In the genomic region with DNA sequence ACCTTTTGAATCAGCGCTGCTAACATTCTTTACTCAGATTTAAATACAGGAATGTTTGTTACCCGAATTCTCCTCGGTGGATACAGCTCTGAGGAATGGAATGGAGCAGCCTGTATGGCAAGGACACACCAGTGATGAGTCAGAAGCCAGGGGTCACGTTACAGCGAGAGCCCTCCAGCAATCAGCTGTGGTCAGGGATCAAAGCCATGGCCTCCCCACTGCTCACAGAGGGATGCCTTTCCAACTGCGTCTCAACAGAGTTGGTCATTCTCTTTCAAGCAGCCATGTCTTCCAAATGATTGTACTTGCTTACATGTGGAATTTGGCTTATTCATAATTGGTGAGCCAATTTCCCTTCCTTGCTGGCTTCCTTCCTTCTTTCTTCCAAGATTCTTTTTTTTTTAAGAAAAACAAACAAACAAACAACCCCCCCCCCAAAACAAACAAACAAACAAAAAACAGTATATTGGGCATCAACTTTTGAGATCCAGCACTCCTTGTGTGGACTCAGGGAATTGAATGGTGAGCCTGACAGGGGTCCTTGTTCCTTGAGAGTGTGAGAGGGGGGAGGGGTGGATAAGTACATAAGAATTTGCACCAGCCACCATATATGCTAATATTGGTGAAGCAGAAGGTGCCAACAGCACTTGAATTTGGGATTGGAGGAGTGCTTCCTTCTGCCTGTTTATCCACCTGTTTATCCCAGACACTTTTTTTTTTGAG, we compare ENCODE assay signal across 11 cellular contexts.
A peak's percentile ranks its signal among the peaks of the same experiment; 100 is the strongest.
DNase-seq lines count a peak whose midpoint lies in the region; ATAC-seq and TF ChIP-seq lines count a peak whose summit lies in the region.
"Had no signal": no experiment of that assay in that cellular context is flagged by ENCODE, and none has a peak within 500 bp of the region (broad histone marks: within the 10 kb centered on the region; RNA-seq: fewer than 3 reads in every experiment).

No MANE protein-coding gene starts in this region.

- no peaks in the 10 kb centered on the region for H4K20me1 ChIP-seq in PC-9 (ENCODE audit: insufficient read depth)

- no peak overlapping the region for H2BK15ac ChIP-seq in neuronal stem cell (ENCODE audit: low read length)

- H3K4me1 Mint-ChIP-seq in activated T-helper 2 cell treated with anti-CD3 and anti-CD28 coated beads, Interferon-gamma antibody, Interleukin-2, Interleukin-4, amounts not matched to agents 10 μg/mL and 5 μg/mL and 100 μg/mL, durations not matched to agents 14 hours and 24 hours and 36 hours (ENCODE audit: low read depth), result no peaks in the 10 kb centered on the region
- H3K4me1 Mint-ChIP-seq in activated naive CD4-positive, alpha-beta T cell treated with anti-CD3 and anti-CD28 coated beads for 36 hours (ENCODE audit: low read depth), result no peaks in the 10 kb centered on the region
- H3K4me1 Mint-ChIP-seq: activated naive CD8-positive, alpha-beta T cell treated with anti-CD3 and anti-CD28 coated beads for 36 hours had no signal

- H3K27ac Mint-ChIP-seq in activated T-helper 2 cell treated with anti-CD3 and anti-CD28 coated beads, Interferon-gamma antibody, Interleukin-2, Interleukin-4, amounts not matched to agents 10 μg/mL and 5 μg/mL and 100 μg/mL, durations not matched to agents 14 hours and 24 hours and 36 hours, result no peak overlapping the region
- H3K27ac Mint-ChIP-seq in activated naive CD4-positive, alpha-beta T cell treated with anti-CD3 and anti-CD28 coated beads for 36 hours, result no peak overlapping the region
- H3K27ac Mint-ChIP-seq: activated naive CD8-positive, alpha-beta T cell treated with anti-CD3 and anti-CD28 coated beads for 36 hours had no signal

- peak overlapping the region; percentile 87 for H3K27ac ChIP-seq in PC-9
- H3K27ac ChIP-seq in neuronal stem cell (replicated peaks; ENCODE audit: low read length), result no peak overlapping the region

- H3K4me1 ChIP-seq in PC-9 (replicated peaks; ENCODE audit: insufficient read depth), result peaks cover 33% of the 10 kb centered on the region
- peaks cover 12 to 43% of the 10 kb centered on the region in 2 donors for H3K4me1 ChIP-seq in neuronal stem cell (ENCODE audit: control insufficient read depth in 2 of 2, insufficient read depth in 1 of 2, low read depth in 1 of 2, low read length in 2 of 2)

- POLR2A ChIA-PET in PC-9 (lab: Charles Lee; ENCODE audit: unreplicated experiment), result interaction anchor here (0.7 kb wide), 1 partner anchor 81 kb away, joined by 3 read pairs; no protein-coding TSS in a partner anchor

- TF ChIP-seq CTCF in PC-9 (conservative IDR thresholded peaks at IDR 0.05), result no peak

- no peak overlapping the region for H3K18ac ChIP-seq in neuronal stem cell (ENCODE audit: low read length)

- CTCF ChIA-PET in PC-9 (lab: Charles Lee), result no interaction called here
- CTCF ChIA-PET in activated naive CD4-positive, alpha-beta T cell treated with anti-CD3 and anti-CD28 coated beads for 36 hours (lab: Charles Lee), result no interaction called here

- no peak overlapping the region for H3K9ac ChIP-seq in neuronal stem cell (ENCODE audit: low read depth, low read length, poor library complexity)

- H3K27me3 Mint-ChIP-seq in activated T-helper 2 cell treated with anti-CD3 and anti-CD28 coated beads, Interferon-gamma antibody, Interleukin-2, Interleukin-4, amounts not matched to agents 10 μg/mL and 5 μg/mL and 100 μg/mL, durations not matched to agents 14 hours and 24 hours and 36 hours (ENCODE audit: low read depth), result peaks cover 20% of the 10 kb centered on the region
- H3K27me3 Mint-ChIP-seq in activated naive CD4-positive, alpha-beta T cell treated with anti-CD3 and anti-CD28 coated beads for 36 hours (ENCODE audit: low read depth), result no peaks in the 10 kb centered on the region
- H3K27me3 Mint-ChIP-seq: activated naive CD8-positive, alpha-beta T cell treated with anti-CD3 and anti-CD28 coated beads for 36 hours had no signal

- H2BK12ac ChIP-seq in neuronal stem cell (ENCODE audit: low read length), result no peak overlapping the region

- H3K9me3 ChIP-seq in PC-9 (ENCODE audit: insufficient read depth, low read depth) (no peaks in the 10 kb centered on the region; the same call in 1 of the 2 replicates), neuronal stem cell (replicated peaks in 1 of 2; ENCODE audit: control insufficient read depth in 2 of 2, insufficient read depth in 1 of 2, low read depth in 1 of 2, low read length in 2 of 2) (peaks cover 0 to 6% of the 10 kb centered on the region in 2 donors)

- H3K9me3 Mint-ChIP-seq in activated T-helper 2 cell treated with anti-CD3 and anti-CD28 coated beads, Interferon-gamma antibody, Interleukin-2, Interleukin-4, amounts not matched to agents 10 μg/mL and 5 μg/mL and 100 μg/mL, durations not matched to agents 14 hours and 24 hours and 36 hours, result no peaks in the 10 kb centered on the region
- peaks cover 1% of the 10 kb centered on the region for H3K9me3 Mint-ChIP-seq in activated naive CD4-positive, alpha-beta T cell treated with anti-CD3 and anti-CD28 coated beads for 36 hours

- no TSS peak for BruUV-seq in PC-9 (replicated peaks; lab: Mats Ljungman, UMichigan)

- H3K36me3 ChIP-seq in PC-9 (ENCODE audit: low read depth), result 0 out of 2 replicates have a peak, but pooled peaks cover 4% of the 10 kb centered on the region
- no peaks in the 10 kb centered on the region for H3K36me3 ChIP-seq in neuronal stem cell (replicated peaks in 1 of 2; ENCODE audit: control insufficient read depth in 2 of 2, insufficient read depth in 2 of 2, low read length in 2 of 2)

- no peak overlapping the region for H2BK120ac ChIP-seq in neuronal stem cell (ENCODE audit: low read depth, low read length)

- no peak overlapping the region for H4K8ac ChIP-seq in neuronal stem cell (ENCODE audit: low read depth, low read length)

- H3K4me3 ChIP-seq in PC-9 (no peak overlapping the region), neuronal stem cell (ENCODE audit: low read length in 2 of 2) (no peak overlapping the region)
- H3K4me3 ChIP-seq: skin epidermis had no signal

- no peak overlapping the region for H4K91ac ChIP-seq in neuronal stem cell (ENCODE audit: low read depth, low read length, poor library complexity)

- no peak overlapping the region for H3K4ac ChIP-seq in neuronal stem cell (ENCODE audit: low read length)

- no peak overlapping the region for H2BK5ac ChIP-seq in neuronal stem cell (ENCODE audit: low read length)

- peaks cover 27% of the 10 kb centered on the region for H3F3A ChIP-seq in PC-9 (ENCODE audit: insufficient read depth, low read depth)

- intact Hi-C loops in PC-9 (cut with micrococcal nuclease; ENCODE audit: unreplicated experiment), result loop anchor here (1.0 to 5.0 kb wide), 6 partner anchors 15 to 336 kb away; a partner anchor contains a TSS
- intact Hi-C loops in activated T-helper 2 cell treated with anti-CD3 and anti-CD28 coated beads, Interferon-gamma antibody, Interleukin-2, Interleukin-4, amounts not matched to agents 10 μg/mL and 5 μg/mL and 100 μg/mL, durations not matched to agents 14 hours and 24 hours and 36 hours (cut with micrococcal nuclease), result no loop called here
- intact Hi-C loops in activated naive CD4-positive, alpha-beta T cell treated with anti-CD3 and anti-CD28 coated beads for 36 hours (cut with micrococcal nuclease), result no loop called here

- H2AFZ ChIP-seq in PC-9 (no peak overlapping the region), neuronal stem cell (ENCODE audit: low read length) (peak overlapping the region; percentile 17)

- no peak overlapping the region for H2AK5ac ChIP-seq in neuronal stem cell (ENCODE audit: low read depth, low read length)

- H3K79me1 ChIP-seq in neuronal stem cell (ENCODE audit: low read depth, low read length), result no peaks in the 10 kb centered on the region

- no peaks in the 10 kb centered on the region for H3K79me2 ChIP-seq in PC-9 (ENCODE audit: low read depth)

- H3K9me2 ChIP-seq in PC-9 (ENCODE audit: insufficient read depth), result no peaks in the 10 kb centered on the region

- no peak overlapping the region for H3K23ac ChIP-seq in neuronal stem cell (ENCODE audit: low read depth, low read length, poor library complexity)

- no peak overlapping the region for H3K14ac ChIP-seq in neuronal stem cell (ENCODE audit: low read length)

- H3K4me2 ChIP-seq in PC-9 (peak overlapping the region; percentile 58), neuronal stem cell (ENCODE audit: insufficient read depth, low read length, poor library complexity, severe bottlenecking) (no peak overlapping the region)

- DNase-seq in COLO829 (ENCODE audit: low spot score) (peak; percentile 98), PC-9 (peak; percentile 96 to 99), fibroblast of gingiva (ENCODE audit: low read depth) (peak; percentile 99), neuronal stem cell (ENCODE audit: low spot score) (no peak), Ammon's horn (ENCODE audit: low spot score) (no peak)
- no peak for DNase-seq in activated T-helper 2 cell treated with anti-CD3 and anti-CD28 coated beads, Interferon-gamma antibody, Interleukin-2, Interleukin-4, amounts not matched to agents 10 μg/mL and 5 μg/mL and 100 μg/mL, durations not matched to agents 14 hours and 24 hours and 36 hours (ENCODE audit: low spot score)
- DNase-seq in activated naive CD4-positive, alpha-beta T cell treated with anti-CD3 and anti-CD28 coated beads for 36 hours, result no peak
- DNase-seq: activated naive CD8-positive, alpha-beta T cell treated with anti-CD3 and anti-CD28 coated beads for 36 hours; OCI-M1 had no signal

- H3K36me3 Mint-ChIP-seq in activated T-helper 2 cell treated with anti-CD3 and anti-CD28 coated beads, Interferon-gamma antibody, Interleukin-2, Interleukin-4, amounts not matched to agents 10 μg/mL and 5 μg/mL and 100 μg/mL, durations not matched to agents 14 hours and 24 hours and 36 hours (ENCODE audit: low read depth), result peaks cover 4% of the 10 kb centered on the region
- peaks cover 6% of the 10 kb centered on the region for H3K36me3 Mint-ChIP-seq in activated naive CD4-positive, alpha-beta T cell treated with anti-CD3 and anti-CD28 coated beads for 36 hours (ENCODE audit: low read depth)

- no peaks in the 10 kb centered on the region for H3K27me3 ChIP-seq in PC-9 (ENCODE audit: insufficient read depth, low read depth)
- H3K27me3 ChIP-seq in neuronal stem cell (ENCODE audit: control insufficient read depth in 3 of 3, insufficient read depth in 3 of 3, low read depth in 1 of 3, low read length in 3 of 3), result no peaks in the 10 kb centered on the region

- ATAC-seq in HG02759 (IDR thresholded peaks at IDR 0.05; ENCODE audit: unreplicated experiment), result no peak

- no peak overlapping the region for H3K4me3 Mint-ChIP-seq in activated T-helper 2 cell treated with anti-CD3 and anti-CD28 coated beads, Interferon-gamma antibody, Interleukin-2, Interleukin-4, amounts not matched to agents 10 μg/mL and 5 μg/mL and 100 μg/mL, durations not matched to agents 14 hours and 24 hours and 36 hours (ENCODE audit: low read depth)
- H3K4me3 Mint-ChIP-seq in activated naive CD4-positive, alpha-beta T cell treated with anti-CD3 and anti-CD28 coated beads for 36 hours, result no peak overlapping the region
- H3K4me3 Mint-ChIP-seq: activated naive CD8-positive, alpha-beta T cell treated with anti-CD3 and anti-CD28 coated beads for 36 hours had no signal

- no CpG with 5 or more reads among the region's 6 CpGs for WGBS in neuronal stem cell (ENCODE audit: extremely low coverage in 2 of 2, insufficient read length in 2 of 2, insufficient replicate concordance in 1 of 2), 2 donors

Comparison
In these comparisons a context has a peak if more than half of its experiments do, and no peak if none do; other contexts are left out.
1. DNase-seq: peak in COLO829 (single experiment), PC-9 (2 of 2) and fibroblast of gingiva (single experiment); none in neuronal stem cell (single experiment), Ammon's horn (single experiment), activated T-helper 2 cell treated with anti-CD3 and anti-CD28 coated beads, Interferon-gamma antibody, Interleukin-2, Interleukin-4, amounts not matched to agents 10 μg/mL and 5 μg/mL and 100 μg/mL, durations not matched to agents 14 hours and 24 hours and 36 hours (single experiment) and activated naive CD4-positive, alpha-beta T cell treated with anti-CD3 and anti-CD28 coated beads for 36 hours (single experiment).